ENCODE assay signal across 1 cellular context in the genomic region with DNA sequence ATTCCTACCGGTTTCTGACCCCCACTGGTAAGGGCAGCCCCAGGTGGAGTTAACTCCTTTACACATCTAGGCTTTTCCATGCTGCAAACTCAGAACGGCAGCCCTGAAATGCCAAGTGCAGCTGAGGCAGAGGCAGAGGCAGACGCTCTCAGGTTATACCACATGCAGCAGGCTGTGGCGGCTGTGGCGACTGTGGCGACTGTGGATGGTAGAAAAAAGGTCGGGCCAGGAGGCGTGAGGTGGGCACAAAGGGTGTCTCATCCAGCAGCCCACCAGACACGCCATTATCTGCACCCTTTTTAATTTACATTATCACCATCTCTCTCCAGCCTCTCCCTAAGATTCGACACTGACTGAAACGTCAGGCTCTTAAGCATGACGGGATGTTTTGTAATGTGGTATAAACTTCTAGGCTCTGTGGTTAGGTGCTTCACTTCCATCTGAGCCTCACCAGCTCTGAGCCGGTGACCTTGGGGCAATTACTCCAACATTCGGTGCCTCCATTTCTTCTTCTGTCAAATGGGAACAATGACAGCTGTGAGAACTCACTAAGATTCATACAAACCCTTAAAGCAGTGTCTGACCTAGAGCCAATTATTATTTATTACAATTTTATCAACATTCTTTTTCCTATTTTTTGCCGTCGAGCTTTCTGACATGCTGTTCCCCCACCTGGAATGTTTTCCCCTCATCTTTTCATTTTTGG.
TF ChIP-seq lines count a peak whose summit lies in the region.

No MANE protein-coding gene starts in this region.

TF ChIP-seq in HepG2, 621 proteins besides CTCF, POLR2A, EP300 and RAD21 (continued from another document):
- no peak for TF ChIP-seq ZNF543 (CRISPR knock-in tag; IDR thresholded peaks at IDR 0.05)
- 0 out of 2 replicates have a peak, but pooled peaks have one; percentile 26 for TF ChIP-seq ZSCAN21 (CRISPR knock-in tag; IDR thresholded peaks at IDR 0.05; ENCODE audit: borderline replicate concordance)
- peak; percentile 44 for TF ChIP-seq IKZF4 (CRISPR knock-in tag; IDR thresholded peaks at IDR 0.05; ENCODE audit: borderline replicate concordance, low read depth, not compliant biosample characterization)
- 0 out of 2 replicates have a peak, but pooled peaks have one; percentile 58 for TF ChIP-seq KLF13 (CRISPR knock-in tag; IDR thresholded peaks at IDR 0.05)
TF ChIP-seq in HepG2: peak in this region for 18.
